ENCODE assay signal across 8 cellular contexts in the genomic region with DNA sequence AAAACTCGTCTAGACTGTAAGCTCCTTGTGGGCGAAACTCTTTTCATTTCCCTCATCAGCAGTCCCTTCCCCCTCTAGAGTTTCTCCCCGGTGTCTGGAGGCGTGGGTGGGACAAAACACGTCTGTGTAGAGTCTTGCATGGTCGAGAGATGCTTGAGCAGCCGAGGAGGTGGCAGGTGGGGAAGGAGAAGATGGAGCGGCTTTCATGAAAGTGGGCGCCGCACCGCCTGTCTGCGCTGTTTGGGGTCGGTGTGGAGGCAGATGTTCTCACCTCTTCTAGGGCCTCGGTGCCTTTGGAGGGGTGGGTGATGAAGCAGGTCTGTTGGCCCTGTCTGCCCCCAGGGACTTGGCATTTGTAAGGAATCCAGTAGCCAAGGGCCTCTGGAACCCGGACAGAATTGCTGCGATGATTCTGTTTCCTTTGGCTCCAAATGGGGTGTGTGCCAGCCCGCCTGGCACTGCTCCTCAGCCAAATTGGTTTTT. TPM values are rescaled to one million over a fixed set of nuclear protein-coding genes. Genes with fewer than 3 reads are reported as not detected.
DNase-seq lines count a peak whose midpoint lies in the region; ATAC-seq and TF ChIP-seq lines count a peak whose summit lies in the region.

No MANE protein-coding gene starts in this region.

- no peaks in the 10 kb centered on the region for H3K9me3 ChIP-seq in left ventricle myocardium inferior (replicated peaks)
- no peaks in the 10 kb centered on the region for H3K9me3 ChIP-seq in upper lobe of right lung

- ATAC-seq in Right ventricle myocardium superior (ENCODE audit: poor library complexity) (no peak), upper lobe of right lung (no peak), GM18870 (IDR thresholded peaks at IDR 0.05; ENCODE audit: unreplicated experiment) (no peak)

- H3K4me3 ChIP-seq in left ventricle myocardium inferior (peak overlapping the region; percentile 75), upper lobe of right lung (peak overlapping the region; percentile 67)

- H3K4me1 ChIP-seq in left ventricle myocardium inferior (peaks cover 36% of the 10 kb centered on the region), upper lobe of right lung (peaks cover 24% of the 10 kb centered on the region)

- intact Hi-C loops in left ventricle myocardium inferior (cut with micrococcal nuclease) = no loop called here
- intact Hi-C loops in Right ventricle myocardium superior (cut with DNase I) = loop anchor here (5.0 to 10.0 kb wide), 2 partner anchors 73 to 170 kb away; a partner anchor contains a TSS
- intact Hi-C loops in upper lobe of right lung (cut with DNase I) = loop anchor here (10.0 kb wide), 1 partner anchor 63 kb away; a partner anchor contains a TSS

- no peak overlapping the region for H3K27ac ChIP-seq in left ventricle myocardium inferior (replicated peaks)
- H3K27ac ChIP-seq in upper lobe of right lung = peak overlapping the region; percentile 92

- DNase-seq in left ventricle myocardium inferior (no peak), Right ventricle myocardium superior (no peak), astrocyte of the hippocampus (ENCODE audit: low read depth, low spot score) (peak; percentile 24), medulla oblongata (ENCODE audit: extremely low spot score) (peak; percentile 52), upper lobe of right lung (no peak), NCI-H345 treated with DMSO at 0.1 percent for 48 hours (lab: John Stamatoyannopoulos, UW; ENCODE audit: unreplicated experiment) (no peak)
- DNase-seq in stimulated activated CD8-positive, alpha-beta memory T cell treated with anti-CD3 and anti-CD28 coated beads, Interleukin-4, amount 100 ng/mL, for 48 hours = no peak

- TF ChIP-seq CTCF in left ventricle myocardium inferior (IDR thresholded peaks at IDR 0.05; ENCODE audit: borderline replicate concordance) (no peak), upper lobe of right lung (IDR thresholded peaks at IDR 0.05) (no peak)

- no peaks in the 10 kb centered on the region for H3K27me3 ChIP-seq in left ventricle myocardium inferior (ENCODE audit: low read depth)
- no peaks in the 10 kb centered on the region for H3K27me3 ChIP-seq in upper lobe of right lung

- H3K36me3 ChIP-seq in left ventricle myocardium inferior (peaks cover 25% of the 10 kb centered on the region), upper lobe of right lung (peaks cover 27% of the 10 kb centered on the region)

RNA-seq across cellular contexts. Expression of a gene that starts 1.2 kb away (rescaled TPM):
- total RNA-seq in left ventricle myocardium inferior = 18.0 TPM
- 17.8 TPM for total RNA-seq in Right ventricle myocardium superior
- total RNA-seq in upper lobe of right lung = 37.8 TPM

Comparison
In these comparisons a context has a peak if more than half of its experiments do, and no peak if none do; other contexts are left out.
1. DNase-seq: peak in astrocyte of the hippocampus (single experiment) and medulla oblongata (single experiment); none in left ventricle myocardium inferior (single experiment), Right ventricle myocardium superior (single experiment), upper lobe of right lung (single experiment), NCI-H345 treated with DMSO at 0.1 percent for 48 hours (single experiment) and stimulated activated CD8-positive, alpha-beta memory T cell treated with anti-CD3 and anti-CD28 coated beads, Interleukin-4, amount 100 ng/mL, for 48 hours (single experiment).